Comparison of ENCODE assay signal across 8 cellular contexts in the genomic region with DNA sequence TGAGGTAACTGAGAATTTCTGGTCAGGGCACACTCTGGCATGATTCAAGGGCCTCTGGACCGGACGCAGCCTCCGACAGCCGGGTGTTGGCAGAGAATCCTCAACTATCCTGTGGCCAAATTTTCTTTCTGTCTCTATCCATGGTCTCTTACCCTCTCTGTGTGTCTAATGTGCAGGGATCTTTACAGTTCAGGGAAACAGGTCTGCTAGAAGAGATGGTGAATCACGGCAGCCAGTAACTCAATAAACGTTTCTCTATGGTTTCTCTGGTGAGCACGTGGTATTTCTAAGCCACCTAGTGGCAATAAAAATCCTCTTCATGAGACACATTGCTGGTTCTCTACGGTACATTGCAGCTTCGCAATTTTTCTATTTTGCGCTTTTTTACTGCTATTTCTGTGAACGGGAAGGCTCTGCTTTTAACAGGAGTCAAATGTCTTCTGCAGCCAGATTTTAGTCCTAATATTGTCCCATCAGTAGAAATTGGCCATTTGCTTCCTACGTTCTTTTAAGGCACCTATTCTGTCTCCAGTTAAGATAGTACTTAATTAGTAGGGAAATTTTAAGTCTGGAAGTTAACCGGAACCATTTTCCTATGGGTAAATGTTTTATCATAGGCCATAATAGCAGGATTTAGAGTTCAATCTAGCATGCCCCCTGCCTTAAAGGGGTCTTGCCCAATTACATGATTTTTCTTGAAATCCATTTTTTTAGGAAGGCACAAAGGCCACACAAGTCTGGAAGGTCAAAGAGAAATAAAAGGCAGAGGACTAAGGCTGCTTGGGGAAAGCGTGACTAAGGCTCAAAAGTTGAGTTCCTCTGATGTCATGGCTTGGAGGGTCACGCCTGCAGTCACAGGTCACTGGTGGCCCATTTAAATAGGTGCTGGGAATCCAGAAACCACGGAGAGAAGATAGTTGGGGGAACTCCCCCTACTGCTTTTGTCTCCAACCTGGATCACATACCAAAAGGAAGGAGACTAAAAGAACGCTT. TPM values are rescaled to one million over a fixed set of nuclear protein-coding genes. Genes with fewer than 3 reads are reported as not detected.
DNase-seq lines count a peak whose midpoint lies in the region; ATAC-seq and TF ChIP-seq lines count a peak whose summit lies in the region.

No MANE protein-coding gene starts in this region.

- ATAC-seq in activated B cell treated with CpG ODN at 0.5 μM for 24 hours (ENCODE audit: low read depth) (peak; percentile 97), HG03460 (IDR thresholded peaks at IDR 0.05; ENCODE audit: unreplicated experiment) (no peak)

- H2AFZ ChIP-seq in Loucy (ENCODE audit: low read length) (peak overlapping the region; percentile 80), neural progenitor cell (replicated peaks) (peak overlapping the region; percentile 91)

- no peaks in the 10 kb centered on the region for H4K20me1 ChIP-seq in Loucy (ENCODE audit: insufficient read depth, low read length, poor library complexity, severe bottlenecking)
- H4K20me1 ChIP-seq in neural progenitor cell (ENCODE audit: low read depth), result no peaks in the 10 kb centered on the region

- H3F3A ChIP-seq in Loucy (ENCODE audit: low read depth), result no peaks in the 10 kb centered on the region
- peaks cover 63% of the 10 kb centered on the region for H3F3A ChIP-seq in neural progenitor cell (ENCODE audit: low read depth)

- H3K9me3 Mint-ChIP-seq in activated B cell treated with CpG ODN at 0.5 μM for 24 hours, result no peaks in the 10 kb centered on the region
- H3K9me3 Mint-ChIP-seq in neural progenitor cell, result peaks cover 5% of the 10 kb centered on the region

- CTCF ChIA-PET in activated B cell treated with CpG ODN at 0.5 μM for 24 hours (lab: Charles Lee), result interaction anchor here (0.9 to 2.1 kb wide), 6 partner anchors 10 to 69 kb away, joined by 3 to 5 read pairs (median 4); no protein-coding TSS in a partner anchor

- H3K79me2 ChIP-seq in Loucy (ENCODE audit: insufficient read depth, low read length) (no peaks in the 10 kb centered on the region), neural progenitor cell (ENCODE audit: low read depth) (peaks cover 56% of the 10 kb centered on the region)

- H3K27me3 Mint-ChIP-seq in activated B cell treated with CpG ODN at 0.5 μM for 24 hours, result no peaks in the 10 kb centered on the region
- H3K27me3 Mint-ChIP-seq in neural progenitor cell (ENCODE audit: insufficient read depth, low read depth), result peaks cover 6% of the 10 kb centered on the region

- TF ChIP-seq CTCF in Loucy (conservative IDR thresholded peaks at IDR 0.05; ENCODE audit: low read length) (peak; percentile 77), activated B cell treated with CpG ODN at 0.5 μM for 24 hours (IDR thresholded peaks at IDR 0.05) (peak; percentile 30), fibroblast of pulmonary artery (IDR thresholded peaks at IDR 0.05; ENCODE audit: low read length, missing control alignments) (peak; percentile 66), neural progenitor cell (IDR thresholded peaks at IDR 0.05) (peak; percentile 67)

- H3K9me2 ChIP-seq in Loucy (replicated peaks; ENCODE audit: low read depth, low read length), result no peaks in the 10 kb centered on the region

- no peak overlapping the region for H3K4me3 ChIP-seq in Loucy (ENCODE audit: low read length, poor library complexity, severe bottlenecking)
- no peak overlapping the region for H3K4me3 ChIP-seq in fibroblast of pulmonary artery (replicated peaks; ENCODE audit: low read depth, low read length)
- peak overlapping the region; percentile 55 for H3K4me3 ChIP-seq in neural progenitor cell

- H3K9me3 ChIP-seq in Loucy (ENCODE audit: insufficient read depth, low read depth, low read length) (no peaks in the 10 kb centered on the region), neural progenitor cell (ENCODE audit: low read depth) (no peaks in the 10 kb centered on the region)

- H3K9ac ChIP-seq in Loucy (ENCODE audit: low read depth, low read length, poor library complexity, severe bottlenecking) (no peak overlapping the region), neural progenitor cell (no peak overlapping the region)

- H3K4me3 Mint-ChIP-seq in activated B cell treated with CpG ODN at 0.5 μM for 24 hours (no peak overlapping the region), neural progenitor cell (peak overlapping the region; percentile 5)

- H3K27ac Mint-ChIP-seq in activated B cell treated with CpG ODN at 0.5 μM for 24 hours (no peak overlapping the region), neural progenitor cell (peak overlapping the region; percentile 51)

- POLR2A ChIA-PET in activated B cell treated with CpG ODN at 0.5 μM for 24 hours (lab: Charles Lee), result interaction anchor here (1.1 kb wide), 1 partner anchor 10 kb away, joined by 4 read pairs; no protein-coding TSS in a partner anchor

- H3K36me3 ChIP-seq in Loucy (ENCODE audit: insufficient read depth, low read length) (no peaks in the 10 kb centered on the region), neural progenitor cell (no peaks in the 10 kb centered on the region)

- peak overlapping the region; percentile 55 for H3K4me2 ChIP-seq in Loucy (ENCODE audit: low read depth, low read length, poor library complexity, severe bottlenecking)
- peak overlapping the region; percentile 78 for H3K4me2 ChIP-seq in neural progenitor cell

- H3K4me1 Mint-ChIP-seq in activated B cell treated with CpG ODN at 0.5 μM for 24 hours (peaks cover 26% of the 10 kb centered on the region), neural progenitor cell (peaks cover 15% of the 10 kb centered on the region)

- intact Hi-C loops in activated B cell treated with CpG ODN at 0.5 μM for 24 hours (cut with micrococcal nuclease), result loop anchor here (1.0 to 2.0 kb wide), 4 partner anchors 8 to 80 kb away; partner anchors contain the start of gene KIF22

- DNase-seq in stimulated activated CD4-positive, alpha-beta T cell treated with anti-CD3 and anti-CD28 coated beads, Interleukin-15, amount 100 ng/mL, for 24 hours, result peak; percentile 44
- no peak for DNase-seq in stimulated activated CD4-positive, alpha-beta T cell treated with anti-CD3 and anti-CD28 coated beads, Interleukin-2, amount 100 ng/mL, for 48 hours
- DNase-seq in activated B cell treated with CpG ODN at 0.5 μM for 24 hours (no peak), fibroblast of pulmonary artery (ENCODE audit: low read depth) (peak; percentile 77), neural progenitor cell (ENCODE audit: low spot score) (peak; percentile 66)
- DNase-seq in effector CD8-positive, alpha-beta T cell (lab: John Stamatoyannopoulos, UW), result no peak

- H3K4me1 ChIP-seq in Loucy (ENCODE audit: insufficient read depth, low read length, poor library complexity, severe bottlenecking), result peaks cover 17% of the 10 kb centered on the region
- H3K4me1 ChIP-seq in neural progenitor cell, result peaks cover 16% of the 10 kb centered on the region

- H3K27me3 ChIP-seq in Loucy (ENCODE audit: insufficient read depth, low read length, poor library complexity, severe bottlenecking), result no peaks in the 10 kb centered on the region
- H3K27me3 ChIP-seq in neural progenitor cell, result no peaks in the 10 kb centered on the region

- peak overlapping the region; percentile 40 for H3K27ac ChIP-seq in neural progenitor cell

- no peaks in the 10 kb centered on the region for H3K36me3 Mint-ChIP-seq in activated B cell treated with CpG ODN at 0.5 μM for 24 hours (ENCODE audit: low read depth)
- no peaks in the 10 kb centered on the region for H3K36me3 Mint-ChIP-seq in neural progenitor cell

RNA-seq across cellular contexts. Expression of gene QPRT, which starts 31.5 kb away (rescaled TPM):
- total RNA-seq in activated B cell treated with CpG ODN at 0.5 μM for 24 hours, result 0.64 and 0.84 TPM in 2 replicates
- total RNA-seq in neural progenitor cell (ENCODE audit: low replicate concordance), result 49.6 and 112 TPM in 2 replicates

RNA-seq across cellular contexts. Expression of gene C16orf54, which starts 35.3 kb away (rescaled TPM):
- total RNA-seq in activated B cell treated with CpG ODN at 0.5 μM for 24 hours, result 20.4 and 22.5 TPM in 2 replicates
- total RNA-seq in neural progenitor cell (ENCODE audit: low replicate concordance), result not detected in 2 replicates

RNA-seq across cellular contexts. Expression of gene SPN, which starts 47.5 kb away (rescaled TPM):
- total RNA-seq in activated B cell treated with CpG ODN at 0.5 μM for 24 hours (2.4 and 2.7 TPM in 2 replicates), neural progenitor cell (ENCODE audit: low replicate concordance) (0.02 and 0.25 TPM in 2 replicates)

Comparison
In these comparisons a context has a peak if more than half of its experiments do, and no peak if none do; other contexts are left out.
1. DNase-seq: peak in stimulated activated CD4-positive, alpha-beta T cell treated with anti-CD3 and anti-CD28 coated beads, Interleukin-15, amount 100 ng/mL, for 24 hours (single experiment), fibroblast of pulmonary artery (single experiment) and neural progenitor cell (single experiment); none in stimulated activated CD4-positive, alpha-beta T cell treated with anti-CD3 and anti-CD28 coated beads, Interleukin-2, amount 100 ng/mL, for 48 hours (0 of 2), activated B cell treated with CpG ODN at 0.5 μM for 24 hours (single experiment) and effector CD8-positive, alpha-beta T cell (single experiment).
2. RNA of gene QPRT, which starts 31.5 kb away (total RNA-seq): 49.6 to 112 TPM in neural progenitor cell; 0.64 to 0.84 TPM in activated B cell treated with CpG ODN at 0.5 μM for 24 hours; every median in the first group is over 10 times any median in the second.
3. RNA of gene C16orf54, which starts 35.3 kb away (total RNA-seq): 20.4 to 22.5 TPM in activated B cell treated with CpG ODN at 0.5 μM for 24 hours; not detected in neural progenitor cell; every median in the first group is over 10 times any median in the second.
4. Peak in every context shown above with its lines, with median percentiles within 50 percentile points of each other: CTCF ChIP-seq.